ENCODE assay signal across 19 cellular contexts in the genomic region with DNA sequence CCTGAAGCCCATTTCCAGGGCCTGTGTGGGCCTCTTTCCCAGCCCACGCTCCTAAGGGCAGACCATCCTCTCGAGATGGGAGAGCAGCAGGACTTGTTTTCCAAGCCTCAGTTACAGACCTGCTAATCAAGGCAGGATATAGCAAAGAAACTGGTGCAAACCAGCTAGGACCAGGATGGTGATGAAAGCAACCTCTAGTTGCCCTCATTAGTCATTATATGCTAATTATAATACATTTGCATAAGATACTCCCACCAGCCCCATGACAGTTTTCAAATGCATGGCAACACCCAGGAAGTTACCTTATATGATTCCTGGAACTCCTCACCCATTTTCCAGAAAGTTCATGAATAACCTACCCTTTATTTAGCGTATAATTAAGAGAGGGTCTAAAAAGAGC. TPM values are rescaled to one million over a fixed set of nuclear protein-coding genes. Genes with fewer than 3 reads are reported as not detected.
DNase-seq lines count a peak whose midpoint lies in the region; ATAC-seq, FAIRE-seq and TF ChIP-seq lines count a peak whose summit lies in the region.
"Had no signal": no experiment of that assay in that cellular context is flagged by ENCODE, and none has a peak within 500 bp of the region (broad histone marks: within the 10 kb centered on the region; RNA-seq: fewer than 3 reads in every experiment).

No MANE protein-coding gene starts in this region.

- H3K27me3 Mint-ChIP-seq in activated naive CD8-positive, alpha-beta T cell treated with anti-CD3 and anti-CD28 coated beads, Interleukin-2, amount 50 U/mL, for 24 hours: peaks cover 2% of the 10 kb centered on the region
- peaks cover 3% of the 10 kb centered on the region for H3K27me3 Mint-ChIP-seq in activated naive CD8-positive, alpha-beta T cell treated with anti-CD3 and anti-CD28 coated beads for 36 hours
- peaks cover 34% of the 10 kb centered on the region for H3K27me3 Mint-ChIP-seq in T-helper 17 cell

- DNase-seq in activated naive CD8-positive, alpha-beta T cell treated with anti-CD3 and anti-CD28 coated beads, Interleukin-2, amount 50 U/mL, for 24 hours: no peak
- DNase-seq in activated naive CD8-positive, alpha-beta T cell treated with anti-CD3 and anti-CD28 coated beads for 36 hours: no peak
- DNase-seq in T-helper 17 cell: no peak
- no peak for DNase-seq in D721Med (ENCODE audit: insufficient read length, low spot score)
- DNase-seq in LoVo (ENCODE audit: low spot score): no peak
- no peak for DNase-seq in NCI-H1048 (lab: John Stamatoyannopoulos, UW)
- DNase-seq: CD8-positive, alpha-beta memory T cell; DMS79 treated with DMSO at 0.1 percent for 48 hours; GDM1; IMR-90; Karpas-422; NCI-H1694 treated with DMSO at 0.1 percent for 48 hours; NCI-H510A; NCI-H748 treated with DMSO at 0.1 percent for 48 hours; PC-9 had no signal

- ATAC-seq in activated naive CD8-positive, alpha-beta T cell treated with anti-CD3 and anti-CD28 coated beads, Interleukin-2, amount 50 U/mL, for 24 hours: peak; percentile 31
- ATAC-seq in T-helper 17 cell (no peak), esophagus mucosa (peak; percentile 83)
- ATAC-seq: A549 had no signal

- TF ChIP-seq CTCF in D721Med (IDR thresholded peaks at IDR 0.05; ENCODE audit: insufficient read depth, missing control alignments): no peak

- no peak overlapping the region for H3K4me3 Mint-ChIP-seq in activated naive CD8-positive, alpha-beta T cell treated with anti-CD3 and anti-CD28 coated beads, Interleukin-2, amount 50 U/mL, for 24 hours
- no peak overlapping the region for H3K4me3 Mint-ChIP-seq in activated naive CD8-positive, alpha-beta T cell treated with anti-CD3 and anti-CD28 coated beads for 36 hours
- no peak overlapping the region for H3K4me3 Mint-ChIP-seq in T-helper 17 cell
- H3K4me3 Mint-ChIP-seq: CD8-positive, alpha-beta memory T cell had no signal

- H3K27ac Mint-ChIP-seq in activated naive CD8-positive, alpha-beta T cell treated with anti-CD3 and anti-CD28 coated beads, Interleukin-2, amount 50 U/mL, for 24 hours: no peak overlapping the region
- no peak overlapping the region for H3K27ac Mint-ChIP-seq in activated naive CD8-positive, alpha-beta T cell treated with anti-CD3 and anti-CD28 coated beads for 36 hours
- peak overlapping the region; percentile 43 for H3K27ac Mint-ChIP-seq in T-helper 17 cell
- H3K27ac Mint-ChIP-seq: CD8-positive, alpha-beta memory T cell had no signal

- no peaks in the 10 kb centered on the region for H3K9me3 Mint-ChIP-seq in activated naive CD8-positive, alpha-beta T cell treated with anti-CD3 and anti-CD28 coated beads, Interleukin-2, amount 50 U/mL, for 24 hours
- no peaks in the 10 kb centered on the region for H3K9me3 Mint-ChIP-seq in activated naive CD8-positive, alpha-beta T cell treated with anti-CD3 and anti-CD28 coated beads for 36 hours
- H3K9me3 Mint-ChIP-seq: CD8-positive, alpha-beta memory T cell had no signal

- no peak for FAIRE-seq in D721Med (lab: Jason Lieb, UNC)
- FAIRE-seq: A549 had no signal

- H3K4me1 Mint-ChIP-seq in activated naive CD8-positive, alpha-beta T cell treated with anti-CD3 and anti-CD28 coated beads, Interleukin-2, amount 50 U/mL, for 24 hours: peaks cover 5% of the 10 kb centered on the region
- peaks cover 2% of the 10 kb centered on the region for H3K4me1 Mint-ChIP-seq in activated naive CD8-positive, alpha-beta T cell treated with anti-CD3 and anti-CD28 coated beads for 36 hours
- H3K4me1 Mint-ChIP-seq in T-helper 17 cell: peaks cover 21% of the 10 kb centered on the region

- H3K36me3 Mint-ChIP-seq in activated naive CD8-positive, alpha-beta T cell treated with anti-CD3 and anti-CD28 coated beads, Interleukin-2, amount 50 U/mL, for 24 hours (ENCODE audit: low read depth): no peaks in the 10 kb centered on the region
- H3K36me3 Mint-ChIP-seq in activated naive CD8-positive, alpha-beta T cell treated with anti-CD3 and anti-CD28 coated beads for 36 hours: no peaks in the 10 kb centered on the region
- H3K36me3 Mint-ChIP-seq in T-helper 17 cell (ENCODE audit: low read depth): peaks cover 4% of the 10 kb centered on the region
- H3K36me3 Mint-ChIP-seq: CD8-positive, alpha-beta memory T cell had no signal

- H3K9me3 ChIP-seq in T-helper 17 cell (ENCODE audit: control insufficient read depth, low read length, poor library complexity, severe bottlenecking): no peaks in the 10 kb centered on the region
- H3K9me3 ChIP-seq: A549, HAP-1 had no signal

RNA-seq across cellular contexts. Expression of gene TRH, which starts 34.4 kb away (rescaled TPM):
- not detected for total RNA-seq in activated naive CD8-positive, alpha-beta T cell treated with anti-CD3 and anti-CD28 coated beads for 36 hours
- total RNA-seq in T-helper 17 cell (not detected), esophagus mucosa (not detected)
- total RNA-seq: CD8-positive, alpha-beta memory T cell; HT1080; IMR-90; PC-9 had no signal

RNA-seq across cellular contexts. Expression of gene TMCC1, which starts 46.6 kb away (rescaled TPM):
- 10 to 100 TPM; 15.2 TPM for total RNA-seq in activated naive CD8-positive, alpha-beta T cell treated with anti-CD3 and anti-CD28 coated beads for 36 hours
- total RNA-seq in T-helper 17 cell (10 to 100 TPM; 27.1 to 29.3 TPM), esophagus mucosa (23.4 TPM)
